1 cellular context compared by ENCODE assay signal in genomic region chr17:81842725-81843504, GRCh38.
TF ChIP-seq lines count a peak whose summit lies in the region.

No MANE protein-coding gene starts in this region.

TF ChIP-seq in HepG2, 621 proteins besides CTCF, POLR2A, EP300 and RAD21 (continued from another document and continues in another):
- TF ChIP-seq ARID4A (CRISPR knock-in tag; IDR thresholded peaks at IDR 0.05; ENCODE audit: borderline replicate concordance) = no peak
- TF ChIP-seq SIX1 (CRISPR knock-in tag; IDR thresholded peaks at IDR 0.05; ENCODE audit: borderline replicate concordance) = no peak
- no peak for TF ChIP-seq ARNT2 (CRISPR knock-in tag; IDR thresholded peaks at IDR 0.05; ENCODE audit: low read depth)
- TF ChIP-seq ZNF597 (CRISPR knock-in tag; IDR thresholded peaks at IDR 0.05) = no peak
- no peak for TF ChIP-seq BCL6 (CRISPR knock-in tag; IDR thresholded peaks at IDR 0.05)
- no peak; the same call in 1 of the 2 replicates for TF ChIP-seq ZNF142 (CRISPR knock-in tag; IDR thresholded peaks at IDR 0.05)
- no peak for TF ChIP-seq REPIN1 (CRISPR knock-in tag; IDR thresholded peaks at IDR 0.05; ENCODE audit: borderline replicate concordance, low read depth)
- no peak for TF ChIP-seq ZNF350 (CRISPR knock-in tag; IDR thresholded peaks at IDR 0.05; ENCODE audit: borderline replicate concordance, low read depth)
- no peak for TF ChIP-seq MXD3 (CRISPR knock-in tag; IDR thresholded peaks at IDR 0.05)
- TF ChIP-seq MEIS2 (CRISPR knock-in tag; IDR thresholded peaks at IDR 0.05) = no peak
- TF ChIP-seq ZNF574 (CRISPR knock-in tag; IDR thresholded peaks at IDR 0.05) = no peak
- 0 out of 2 replicates have a peak, but pooled peaks have one; percentile 31 for TF ChIP-seq BORCS8-MEF2B (CRISPR knock-in tag; IDR thresholded peaks at IDR 0.05)
- no peak for TF ChIP-seq SMARCC2 (IDR thresholded peaks at IDR 0.05)
- no peak for TF ChIP-seq ZNF784 (CRISPR knock-in tag; IDR thresholded peaks at IDR 0.05; ENCODE audit: borderline replicate concordance)
- TF ChIP-seq NCOR1 (IDR thresholded peaks at IDR 0.05; ENCODE audit: borderline replicate concordance, low read length) = no peak
- no peak for TF ChIP-seq FOXJ3 (CRISPR knock-in tag; IDR thresholded peaks at IDR 0.05; ENCODE audit: borderline replicate concordance)
- no peak for TF ChIP-seq CENPT (CRISPR knock-in tag; IDR thresholded peaks at IDR 0.05; ENCODE audit: low read depth)
- TF ChIP-seq ARID3A (IDR thresholded peaks at IDR 0.05; ENCODE audit: low read depth, low read length) = no peak
- no peak for TF ChIP-seq CENPBD1 (CRISPR knock-in tag; IDR thresholded peaks at IDR 0.05; ENCODE audit: borderline replicate concordance, low read depth)
- TF ChIP-seq ARHGAP35 (CRISPR knock-in tag; IDR thresholded peaks at IDR 0.05; ENCODE audit: borderline replicate concordance) = no peak
- TF ChIP-seq ZNF687 (CRISPR knock-in tag; IDR thresholded peaks at IDR 0.05) = peak; percentile 31; the same call in 1 of the 2 replicates
- no peak for TF ChIP-seq ZNF20 (CRISPR knock-in tag; IDR thresholded peaks at IDR 0.05)
- TF ChIP-seq NKX3-1 (CRISPR knock-in tag; IDR thresholded peaks at IDR 0.05) = no peak
- no peak for TF ChIP-seq SRSF9 (IDR thresholded peaks at IDR 0.05; ENCODE audit: borderline replicate concordance, insufficient read depth, low read depth, low read length, poor library complexity, severe bottlenecking)
- TF ChIP-seq MLLT10 (CRISPR knock-in tag; IDR thresholded peaks at IDR 0.05) = no peak
- no peak for TF ChIP-seq SRF (IDR thresholded peaks at IDR 0.05; ENCODE audit: low read depth, low read length)
- TF ChIP-seq ZNF878 (CRISPR knock-in tag; IDR thresholded peaks at IDR 0.05) = no peak
- 0 out of 2 replicates have a peak, but pooled peaks have one; percentile 7 for TF ChIP-seq FOSL1 (CRISPR knock-in tag; IDR thresholded peaks at IDR 0.05; ENCODE audit: borderline replicate concordance)
- TF ChIP-seq POLR2AphosphoS2 (IDR thresholded peaks at IDR 0.05; ENCODE audit: low read depth, low read length) = peak; percentile 95
- no peak for TF ChIP-seq SALL2 (CRISPR knock-in tag; IDR thresholded peaks at IDR 0.05)
